ENCODE assay signal across 16 cellular contexts in genomic region chr11:959027-959426, GRCh38. TPM values are rescaled to one million over a fixed set of nuclear protein-coding genes. Genes with fewer than 3 reads are reported as not detected.
DNase-seq lines count a peak whose midpoint lies in the region; ATAC-seq, FAIRE-seq and TF ChIP-seq lines count a peak whose summit lies in the region.
"Had no signal": no experiment of that assay in that cellular context is flagged by ENCODE, and none has a peak within 500 bp of the region (broad histone marks: within the 10 kb centered on the region; RNA-seq: fewer than 3 reads in every experiment).

No MANE protein-coding gene starts in this region.

- H3K9ac ChIP-seq in kidney (ENCODE audit: low read length in 2 of 2) (peak overlapping the region in 1 of 2 donors; percentile 31), neuronal stem cell (ENCODE audit: low read depth, low read length, poor library complexity) (no peak overlapping the region)

- H4K91ac ChIP-seq in neuronal stem cell (ENCODE audit: low read depth, low read length, poor library complexity), result no peak overlapping the region

- no peak overlapping the region for H3K14ac ChIP-seq in neuronal stem cell (ENCODE audit: low read length)

- peaks cover 28% of the 10 kb centered on the region for H3K36me3 Mint-ChIP-seq in WTC11

- WGBS in neuronal stem cell (ENCODE audit: extremely low coverage in 2 of 2, insufficient read length in 2 of 2, insufficient replicate concordance in 1 of 2), 2 donors, result no CpG with 5 or more reads among the region's 14 CpGs

- H2BK5ac ChIP-seq in neuronal stem cell (ENCODE audit: low read length), result no peak overlapping the region

- H3K4me2 ChIP-seq in neuronal stem cell (ENCODE audit: insufficient read depth, low read length, poor library complexity, severe bottlenecking), result no peak overlapping the region

- H3K27me3 ChIP-seq in H7 (ENCODE audit: control insufficient read depth, insufficient read depth, low read length), result no peaks in the 10 kb centered on the region
- no peaks in the 10 kb centered on the region for H3K27me3 ChIP-seq in neuronal stem cell (ENCODE audit: control insufficient read depth in 3 of 3, insufficient read depth in 3 of 3, low read depth in 1 of 3, low read length in 3 of 3)
- no peaks in the 10 kb centered on the region for H3K27me3 ChIP-seq in A673 (replicated peaks; ENCODE audit: insufficient read depth, low read depth, low read length, poor library complexity)
- no peaks in the 10 kb centered on the region for H3K27me3 ChIP-seq in Peyer's patch

- intact Hi-C loops in kidney (cut with DNase I) (no loop called here), A673 (cut with micrococcal nuclease; ENCODE audit: unreplicated experiment) (no loop called here)

- H3K9me3 Mint-ChIP-seq in WTC11, result peaks cover 6% of the 10 kb centered on the region
- H3K9me3 Mint-ChIP-seq: HFFc6 had no signal

- H2BK12ac ChIP-seq in neuronal stem cell (ENCODE audit: low read length), result no peak overlapping the region

- no peak overlapping the region for H2BK15ac ChIP-seq in neuronal stem cell (ENCODE audit: low read length)

- no peak overlapping the region for H3K4me3 Mint-ChIP-seq in WTC11
- H3K4me3 Mint-ChIP-seq: HFFc6 had no signal

- H3K36me3 ChIP-seq in H7 (replicated peaks; ENCODE audit: control insufficient read depth, insufficient read depth, low read length), result peaks cover 6% of the 10 kb centered on the region
- peaks cover 13 to 14% of the 10 kb centered on the region in 2 donors for H3K36me3 ChIP-seq in kidney (ENCODE audit: control insufficient read depth in 1 of 2, insufficient read depth in 2 of 2, low read length in 2 of 2)
- peaks cover 14 to 64% of the 10 kb centered on the region in 2 donors for H3K36me3 ChIP-seq in neuronal stem cell (replicated peaks in 1 of 2; ENCODE audit: control insufficient read depth in 2 of 2, insufficient read depth in 2 of 2, low read length in 2 of 2)
- peaks cover 7% of the 10 kb centered on the region for H3K36me3 ChIP-seq in A673 (ENCODE audit: insufficient read depth, low read length, poor library complexity, severe bottlenecking)
- peaks cover 0 to 55% (median 0%) of the 10 kb centered on the region in 3 donors for H3K36me3 ChIP-seq in Peyer's patch

- ATAC-seq in WTC11 (peak; percentile 51), HG03520 (IDR thresholded peaks at IDR 0.05; ENCODE audit: unreplicated experiment) (no peak)
- ATAC-seq: PC-3 had no signal

- H3K4me1 ChIP-seq in kidney (ENCODE audit: control insufficient read depth in 1 of 2, insufficient read depth in 1 of 2, low read depth in 1 of 2, low read length in 2 of 2), result peaks cover 34 to 40% of the 10 kb centered on the region in 2 donors
- peaks cover 12 to 13% of the 10 kb centered on the region in 2 donors for H3K4me1 ChIP-seq in neuronal stem cell (ENCODE audit: control insufficient read depth in 2 of 2, insufficient read depth in 1 of 2, low read depth in 1 of 2, low read length in 2 of 2)
- no peaks in the 10 kb centered on the region for H3K4me1 ChIP-seq in A673 (ENCODE audit: insufficient read depth, low read length, poor library complexity, severe bottlenecking)
- H3K4me1 ChIP-seq in Peyer's patch, result peaks cover 0 to 21% (median 3%) of the 10 kb centered on the region in 4 donors

- H2BK120ac ChIP-seq in neuronal stem cell (ENCODE audit: low read depth, low read length), result no peak overlapping the region

- peaks cover 11% of the 10 kb centered on the region for H3K79me1 ChIP-seq in neuronal stem cell (ENCODE audit: low read depth, low read length)

- TF ChIP-seq CTCF in WTC11 (IDR thresholded peaks at IDR 0.05) (no peak), kidney (IDR thresholded peaks at IDR 0.05; ENCODE audit: borderline replicate concordance, extremely low read depth, insufficient read depth) (no peak), A673 (conservative IDR thresholded peaks at IDR 0.05; ENCODE audit: low read depth, low read length) (no peak), Peyer's patch (IDR thresholded peaks at IDR 0.05) (no peak)

- POLR2A ChIA-PET in WTC11 (lab: Charles Lee) (no interaction called here), A673 (lab: Charles Lee; ENCODE audit: low non-redundant PET) (interaction anchor here (0.7 kb wide), 1 partner anchor 10 kb away, joined by 3 read pairs; no protein-coding TSS in a partner anchor)

- H3K27ac Mint-ChIP-seq in WTC11, result peak overlapping the region; percentile 73
- H3K27ac Mint-ChIP-seq: HFFc6 had no signal

- H3K4me3 ChIP-seq in H7 (ENCODE audit: insufficient read depth, low read depth, low read length) (no peak overlapping the region), kidney (ENCODE audit: low read length in 2 of 2) (no peak overlapping the region), neuronal stem cell (ENCODE audit: low read length in 2 of 2) (no peak overlapping the region), A673 (ENCODE audit: low read depth, low read length, poor library complexity, severe bottlenecking) (no peak overlapping the region), Peyer's patch (no peak overlapping the region)

- FAIRE-seq in kidney (lab: Jason Lieb, UNC), result no peak

- DNase-seq in H7 (peak; percentile 71), WTC11 (ENCODE audit: low spot score) (no peak), kidney (no peak), neuronal stem cell (ENCODE audit: low spot score) (no peak), mucosa of gallbladder (ENCODE audit: low spot score) (no peak), A673 (ENCODE audit: low spot score) (no peak), Peyer's patch (no peak)
- DNase-seq: Calu3, GOT3, HFFc6, NCI-H1048, NCI-H2081 treated with DMSO at 0.1 percent for 48 hours, NCI-H510A, NCI-H82, PC-3 had no signal

- H3K4ac ChIP-seq in neuronal stem cell (ENCODE audit: low read length), result no peak overlapping the region

- H3K27ac ChIP-seq in kidney (ENCODE audit: low read depth in 2 of 2, low read length in 2 of 2) (peak overlapping the region; percentile 50 to 65), neuronal stem cell (replicated peaks; ENCODE audit: low read length) (peak overlapping the region; percentile 10), A673 (ENCODE audit: low read depth, low read length, poor library complexity, severe bottlenecking) (no peak overlapping the region), Peyer's patch (no peak overlapping the region)

- H3K9me3 ChIP-seq in kidney (ENCODE audit: control insufficient read depth in 1 of 2, low read length in 2 of 2) (no peaks in the 10 kb centered on the region), neuronal stem cell (replicated peaks in 1 of 2; ENCODE audit: control insufficient read depth in 2 of 2, insufficient read depth in 1 of 2, low read depth in 1 of 2, low read length in 2 of 2) (peaks cover 2 to 5% of the 10 kb centered on the region in 2 donors), A673 (ENCODE audit: low read depth, low read length, poor library complexity, severe bottlenecking) (no peaks in the 10 kb centered on the region), Peyer's patch (no peaks in the 10 kb centered on the region)

- no peak overlapping the region for H3K18ac ChIP-seq in neuronal stem cell (ENCODE audit: low read length)

- BruUV-seq in A673 (replicated peaks; lab: Mats Ljungman, UMichigan), result no TSS peak

- no peak for TF ChIP-seq POLR2A in Peyer's patch (IDR thresholded peaks at IDR 0.05)

- H3K4me1 Mint-ChIP-seq in WTC11, result peaks cover 25% of the 10 kb centered on the region

- no peaks in the 10 kb centered on the region for H3K27me3 Mint-ChIP-seq in WTC11 (ENCODE audit: low read depth)

- no peak overlapping the region for H4K8ac ChIP-seq in neuronal stem cell (ENCODE audit: low read depth, low read length)

- no peak overlapping the region for H2AK5ac ChIP-seq in neuronal stem cell (ENCODE audit: low read depth, low read length)

- H3K23ac ChIP-seq in neuronal stem cell (ENCODE audit: low read depth, low read length, poor library complexity), result no peak overlapping the region

- CTCF ChIA-PET in WTC11 (lab: Charles Lee) (interaction anchor here (1.0 kb wide), 1 partner anchor 14 kb away, joined by 3 read pairs; no protein-coding TSS in a partner anchor), A673 (lab: Charles Lee) (no interaction called here)

- no peak overlapping the region for H2AFZ ChIP-seq in neuronal stem cell (ENCODE audit: low read length)

TF ChIP-seq in WTC11, 78 proteins besides CTCF, POLR2A, EP300 and RAD21:
- TF ChIP-seq JUN (CRISPR knock-in tag; IDR thresholded peaks at IDR 0.05) (no peak), IRF2 (CRISPR knock-in tag; IDR thresholded peaks at IDR 0.05; ENCODE audit: borderline replicate concordance, low read depth) (no peak)

RNA-seq across cellular contexts. Expression of gene AP2A2, which starts 33.4 kb away (rescaled TPM):
- 36.1 and 46.8 TPM in 2 replicates for total RNA-seq in H7 (2014; rRNA removed; shearing (Covaris generic))
- total RNA-seq in WTC11 (2021), result 47.1 to 52.3 TPM (median 51.0 TPM) in 3 replicates
- 144 TPM for total RNA-seq in kidney
- 76.5 TPM for polyA plus RNA-seq in kidney (ENCODE audit: insufficient read depth, low read depth, low replicate concordance)
- polyA plus RNA-seq in neuronal stem cell (2013, experiment 1 of 2), result 49.2 TPM
- 52.4 TPM for polyA plus RNA-seq in neuronal stem cell (2013, experiment 2 of 2)
- 91.8 TPM for total RNA-seq in mucosa of gallbladder
- total RNA-seq in A673 (2021), result 62.0 and 68.2 TPM in 2 replicates
- 100 to 1,000 TPM; 103 to 383 (median 136) TPM for total RNA-seq in Peyer's patch

RNA-seq across cellular contexts. Expression of gene CHID1, which starts 48.4 kb away (rescaled TPM):
- total RNA-seq in H7 (2014; rRNA removed; shearing (Covaris generic)), result 36.9 and 38.1 TPM in 2 replicates
- total RNA-seq in WTC11 (2021) (92.8 to 99.6 TPM (median 94.2 TPM) in 3 replicates), kidney (82.2 TPM), mucosa of gallbladder (101 TPM), A673 (2021) (101 and 105 TPM in 2 replicates), Peyer's patch (10 to 100 TPM; 50.6 to 72.6 (median 57.2) TPM)
- 128 TPM for polyA plus RNA-seq in kidney (ENCODE audit: insufficient read depth, low read depth, low replicate concordance)
- 42.0 TPM for polyA plus RNA-seq in neuronal stem cell (2013, experiment 1 of 2)
- 43.9 TPM for polyA plus RNA-seq in neuronal stem cell (2013, experiment 2 of 2)

Comparison
In these comparisons a context has a peak if more than half of its experiments do, and no peak if none do; other contexts are left out.
1. H3K27ac ChIP-seq: peak in kidney (2 of 2) and neuronal stem cell (single experiment); none in A673 (single experiment) and Peyer's patch (0 of 4).